Comparison of ENCODE assay signal across 9 cellular contexts in the genomic region with DNA sequence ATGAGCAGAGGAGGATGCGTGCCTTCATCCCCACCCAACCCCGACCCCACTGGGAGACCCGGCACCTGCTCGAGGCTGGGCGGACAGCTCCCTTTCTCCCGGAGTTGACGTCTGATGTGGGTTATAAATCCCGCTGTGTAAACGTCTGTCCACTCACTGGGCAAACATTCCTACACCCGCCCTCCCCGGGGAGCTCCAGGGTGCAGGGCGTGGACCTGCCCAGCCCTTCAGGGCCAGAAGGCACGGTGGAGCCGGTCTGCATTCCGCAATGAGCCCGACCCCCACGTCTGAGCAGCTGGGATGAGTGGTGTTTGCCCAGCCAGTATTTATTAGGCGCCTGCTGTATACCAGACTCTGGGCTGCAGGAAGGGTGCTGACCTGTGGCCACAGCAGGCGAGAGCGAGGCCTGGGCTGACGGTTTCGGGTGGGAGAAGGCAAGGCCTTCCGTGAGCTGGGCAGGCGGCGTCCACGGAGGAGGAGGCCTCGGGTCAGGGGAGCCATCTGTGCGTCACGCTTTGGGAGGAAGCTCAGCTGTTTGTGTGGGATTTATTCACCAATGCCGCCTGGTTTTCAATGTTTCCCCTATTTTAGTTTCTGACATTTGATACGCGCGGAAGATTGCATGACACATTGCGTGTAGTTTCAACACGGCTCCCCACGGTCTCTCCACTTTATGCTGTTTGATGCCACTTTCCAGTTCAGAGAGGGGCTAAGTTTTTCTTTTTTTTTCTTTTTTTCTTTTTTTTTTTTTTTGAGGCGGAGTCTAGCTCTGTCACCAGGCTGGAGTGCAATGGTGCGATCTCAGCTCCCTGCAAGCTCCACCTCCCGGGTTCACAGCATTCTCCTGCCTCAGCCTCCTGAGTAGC. TPM values are rescaled to one million over a fixed set of nuclear protein-coding genes. Genes with fewer than 3 reads are reported as not detected.
DNase-seq lines count a peak whose midpoint lies in the region; ATAC-seq and TF ChIP-seq lines count a peak whose summit lies in the region.
"Had no signal": no experiment of that assay in that cellular context is flagged by ENCODE, and none has a peak within 500 bp of the region (broad histone marks: within the 10 kb centered on the region; RNA-seq: fewer than 3 reads in every experiment).

No MANE protein-coding gene starts in this region.

- H3K27me3 ChIP-seq in HCT116 (ENCODE audit: insufficient read depth, low read length) (no peaks in the 10 kb centered on the region), left ventricle myocardium inferior (ENCODE audit: low read depth) (peaks cover 21% of the 10 kb centered on the region), smooth muscle cell (ENCODE audit: low read depth) (no peaks in the 10 kb centered on the region)

- peaks cover 0 to 19% of the 10 kb centered on the region in 2 experiments; a peak in 2 of 4 replicates for H3K36me3 ChIP-seq in HCT116 (ENCODE audit: control insufficient read depth in 1 of 2, insufficient read depth in 2 of 2, low read length in 2 of 2)
- no peaks in the 10 kb centered on the region for H3K36me3 ChIP-seq in SK-N-MC (ENCODE audit: insufficient read depth, low read length)
- peaks cover 2% of the 10 kb centered on the region for H3K36me3 ChIP-seq in left ventricle myocardium inferior
- no peaks in the 10 kb centered on the region for H3K36me3 ChIP-seq in smooth muscle cell (ENCODE audit: low read depth)

- intact Hi-C loops in HCT116 (cut with micrococcal nuclease) = no loop called here
- intact Hi-C loops in left ventricle myocardium inferior (cut with micrococcal nuclease) = no loop called here

- BruUV-seq in HCT116 (replicated peaks; lab: Mats Ljungman, UMichigan) = TSS peak; percentile 26

- H4K20me1 ChIP-seq in HCT116 (ENCODE audit: insufficient read depth) (no peaks in the 10 kb centered on the region), smooth muscle cell (ENCODE audit: low read depth) (no peaks in the 10 kb centered on the region)

- H3K9me2 ChIP-seq in HCT116 (ENCODE audit: insufficient read depth) = no peaks in the 10 kb centered on the region

- H3K9ac ChIP-seq in HCT116 (ENCODE audit: low read length) (peak overlapping the region; percentile 86), SK-N-MC (ENCODE audit: insufficient read length) (no peak overlapping the region), smooth muscle cell (ENCODE audit: low read depth) (no peak overlapping the region)

- TF ChIP-seq RAD21 in HCT116 (IDR thresholded peaks at IDR 0.05; ENCODE audit: low read depth) = no peak

- RAD21 ChIA-PET in HCT116 (lab: Charles Lee; ENCODE audit: low non-redundant PET in 1 of 2, low total read pairs in 2 of 2, uncharacterized antibody in 2 of 2, unreplicated experiment in 2 of 2) = interaction anchor here (0.5 to 0.7 kb wide), 4 partner anchors 10 to 119 kb away, joined by 3 to 4 read pairs (median 4); no protein-coding TSS in a partner anchor

- ATAC-seq in HCT116 (peak; percentile 70), GM18520 (IDR thresholded peaks at IDR 0.05; ENCODE audit: unreplicated experiment) (no peak), HG02798 (IDR thresholded peaks at IDR 0.05; ENCODE audit: poor library complexity, unreplicated experiment) (no peak)

- WGBS in smooth muscle cell (ENCODE audit: low lambda C conversion rate) = 65% methylated on average over 35 of the region's 39 CpGs

- H2AFZ ChIP-seq in HCT116 (ENCODE audit: low read depth, low read length, poor library complexity, severe bottlenecking) (no peak overlapping the region), smooth muscle cell (ENCODE audit: low read depth) (no peak overlapping the region)

- no peaks in the 10 kb centered on the region for H3F3A ChIP-seq in smooth muscle cell (ENCODE audit: low read depth)

- peak overlapping the region; percentile 83 for H3K27ac ChIP-seq in HCT116 (ENCODE audit: low read depth, low read length)
- peak overlapping the region; percentile 57; the same call in 1 of the 2 replicates for H3K27ac ChIP-seq in SK-N-MC
- H3K27ac ChIP-seq in left ventricle myocardium inferior (replicated peaks) = peak overlapping the region; percentile 27
- peak overlapping the region; percentile 42 for H3K27ac ChIP-seq in smooth muscle cell (ENCODE audit: low read depth)

- DNase-seq in HCT116 (ENCODE audit: low read depth, low spot score) = peak; percentile 89
- DNase-seq in SK-N-MC (ENCODE audit: low read depth, low spot score) = no peak
- no peak for DNase-seq in left ventricle myocardium inferior
- DNase-seq in smooth muscle cell (lab: John Stamatoyannopoulos, UW; ENCODE audit: unreplicated experiment) = no peak
- no peak for DNase-seq in activated effector memory CD4-positive, alpha-beta T cell treated with anti-CD3 and anti-CD28 coated beads, Interleukin-2, amount 50 U/mL, for 16 hours
- DNase-seq in cerebellar nuclear complex (lab: John Stamatoyannopoulos, UW) = no peak

- H3K4me1 ChIP-seq in HCT116 (ENCODE audit: control insufficient read depth in 1 of 2, insufficient read depth in 2 of 2, low read length in 2 of 2) (peaks cover 33 to 45% of the 10 kb centered on the region in 2 experiments), left ventricle myocardium inferior (no peaks in the 10 kb centered on the region), smooth muscle cell (ENCODE audit: low read depth) (no peaks in the 10 kb centered on the region)

- H3K4me2 ChIP-seq in HCT116 (ENCODE audit: low read length) (peak overlapping the region; percentile 98), smooth muscle cell (no peak overlapping the region)

- H3K79me2 ChIP-seq in HCT116 (ENCODE audit: insufficient read depth, low read length) (peaks cover 43% of the 10 kb centered on the region), smooth muscle cell (ENCODE audit: low read depth) (no peaks in the 10 kb centered on the region)

- POLR2A ChIA-PET in HCT116 (lab: Charles Lee) = interaction anchor here (0.6 to 1.8 kb wide), 10 partner anchors 21 to 692 kb away, joined by 3 to 5 read pairs (median 4); a partner anchor contains a TSS

- H3K4me3 ChIP-seq in HCT116 (replicated peaks in 1 of 2; ENCODE audit: low read depth in 1 of 2, low read length in 2 of 2) (peak overlapping the region; percentile 39 to 74), SK-N-MC (no peak overlapping the region), left ventricle myocardium inferior (no peak overlapping the region), smooth muscle cell (no peak overlapping the region)
- H3K4me3 ChIP-seq: skin epidermis had no signal

- TF ChIP-seq CTCF in HCT116 (IDR thresholded peaks at IDR 0.05 in 2 of 3, conservative IDR thresholded peaks at IDR 0.05 in 1 of 3; ENCODE audit: borderline replicate concordance in 1 of 3, insufficient read depth in 1 of 3, low read depth in 2 of 3, low read length in 2 of 3) (no peak), left ventricle myocardium inferior (IDR thresholded peaks at IDR 0.05; ENCODE audit: borderline replicate concordance) (no peak), smooth muscle cell (IDR thresholded peaks at IDR 0.05; ENCODE audit: borderline replicate concordance, insufficient read depth, poor library complexity, severe bottlenecking) (no peak)

- CTCF ChIA-PET in HCT116 (lab: Charles Lee) = interaction anchor here (0.5 to 2.4 kb wide), 10 partner anchors 17 to 1640 kb away, joined by 3 to 7 read pairs (median 4); a partner anchor contains a TSS

- no peaks in the 10 kb centered on the region; a peak in 1 of 4 replicates for H3K9me3 ChIP-seq in HCT116 (ENCODE audit: control insufficient read depth in 1 of 2, insufficient read depth in 1 of 2, low read depth in 1 of 2, low read length in 2 of 2)
- no peaks in the 10 kb centered on the region for H3K9me3 ChIP-seq in SK-N-MC (ENCODE audit: low read depth, low read length)
- peaks cover 4% of the 10 kb centered on the region for H3K9me3 ChIP-seq in left ventricle myocardium inferior (replicated peaks)
- no peaks in the 10 kb centered on the region for H3K9me3 ChIP-seq in smooth muscle cell (replicated peaks; ENCODE audit: low read depth)

- no peak for TF ChIP-seq POLR2A in HCT116 (IDR thresholded peaks at IDR 0.05; ENCODE audit: borderline replicate concordance, extremely low read depth, insufficient read depth, insufficient read length)

TF ChIP-seq in HCT116, 20 proteins besides CTCF, POLR2A, EP300 and RAD21 (continues in another document):
- TF ChIP-seq FOSL1 (IDR thresholded peaks at IDR 0.05; ENCODE audit: low read depth) (peak; percentile 53; the same call in 1 of the 2 replicates), ELF1 (IDR thresholded peaks at IDR 0.05; ENCODE audit: borderline replicate concordance, low read depth) (no peak), CEBPB (IDR thresholded peaks at IDR 0.05; ENCODE audit: low read depth) (no peak), ZNF274 (IDR thresholded peaks at IDR 0.05; ENCODE audit: low read depth, low read length) (no peak), EZH2 (IDR thresholded peaks at IDR 0.05) (no peak), SP1 (IDR thresholded peaks at IDR 0.05; ENCODE audit: low read depth) (peak; percentile 71)

RNA-seq across cellular contexts. Expression of a gene that starts 2.0 kb away (rescaled TPM):
- total RNA-seq in HCT116 (2021; ENCODE audit: unreplicated experiment) = 38.2 TPM
- 30.6 and 31.5 TPM in 2 replicates for polyA plus RNA-seq in HCT116 (2012)
- total RNA-seq in left ventricle myocardium inferior = not detected
- total RNA-seq in smooth muscle cell = 1.7 and 10.2 TPM in 2 replicates
- 1.2 and 8.0 TPM in 2 replicates for polyA plus RNA-seq in smooth muscle cell

RNA-seq across cellular contexts. Expression of a gene that starts 44.1 kb away (rescaled TPM):
- total RNA-seq in HCT116 (2021; ENCODE audit: unreplicated experiment) (43.7 TPM), left ventricle myocardium inferior (26.8 TPM), smooth muscle cell (11.1 and 17.1 TPM in 2 replicates)
- polyA plus RNA-seq in HCT116 (2012) = 28.5 and 34.2 TPM in 2 replicates
- polyA plus RNA-seq in smooth muscle cell = 16.6 and 21.3 TPM in 2 replicates

RNA-seq across cellular contexts. Expression of a gene that starts 44.4 kb away (rescaled TPM):
- total RNA-seq in HCT116 (2021; ENCODE audit: unreplicated experiment) (676 TPM), left ventricle myocardium inferior (55.6 TPM), smooth muscle cell (123 and 167 TPM in 2 replicates)
- 538 and 711 TPM in 2 replicates for polyA plus RNA-seq in HCT116 (2012)
- 226 and 238 TPM in 2 replicates for polyA plus RNA-seq in smooth muscle cell

RNA-seq across cellular contexts. Expression of a gene that starts 57.6 kb away (rescaled TPM):
- not detected for total RNA-seq in HCT116 (2021; ENCODE audit: unreplicated experiment)
- 0.12 and 0.16 TPM in 2 replicates for polyA plus RNA-seq in HCT116 (2012)
- not detected for total RNA-seq in left ventricle myocardium inferior
- not detected in 2 replicates for total RNA-seq in smooth muscle cell
- polyA plus RNA-seq in smooth muscle cell = not detected in 2 replicates

Comparison
In these comparisons a context has a peak if more than half of its experiments do, and no peak if none do; other contexts are left out.
1. H3K27ac ChIP-seq: peak in every context shown above with its lines; median percentile 83 in HCT116; 57 in SK-N-MC; 42 in smooth muscle cell; 27 in left ventricle myocardium inferior.
2. H3K4me3 ChIP-seq: peak in HCT116 (2 of 2); none in SK-N-MC (single experiment), left ventricle myocardium inferior (single experiment) and smooth muscle cell (single experiment).